2 cellular contexts compared by ENCODE assay signal in genomic region chr10:96588060-96588554, GRCh38.
TF ChIP-seq lines count a peak whose summit lies in the region.

No MANE protein-coding gene starts in this region.

TF ChIP-seq in IMR-90, 13 proteins besides CTCF, POLR2A, EP300 and RAD21:
- no peak for TF ChIP-seq FOS (IDR thresholded peaks at IDR 0.05; ENCODE audit: low read depth, low read length)
- no peak for TF ChIP-seq MXI1 (IDR thresholded peaks at IDR 0.05; ENCODE audit: borderline replicate concordance, low read depth, low read length)
- no peak for TF ChIP-seq CEBPB (IDR thresholded peaks at IDR 0.05; ENCODE audit: low read depth, low read length)
- TF ChIP-seq MAFK (IDR thresholded peaks at IDR 0.05; ENCODE audit: low read depth, low read length) = no peak
- no peak for TF ChIP-seq USF2 (IDR thresholded peaks at IDR 0.05; ENCODE audit: low read depth, low read length)
- no peak for TF ChIP-seq CHD1 (IDR thresholded peaks at IDR 0.05; ENCODE audit: low read depth, low read length)
- no peak for TF ChIP-seq NFE2L2 (IDR thresholded peaks at IDR 0.05; ENCODE audit: low read depth, low read length)
- no peak for TF ChIP-seq RCOR1 (IDR thresholded peaks at IDR 0.05; ENCODE audit: insufficient replicate concordance, low read length)
- no peak for TF ChIP-seq RFX5 (IDR thresholded peaks at IDR 0.05; ENCODE audit: low read depth, low read length)
- no peak for TF ChIP-seq MAZ (IDR thresholded peaks at IDR 0.05; ENCODE audit: borderline replicate concordance, low read depth, low read length)
- TF ChIP-seq BHLHE40 (IDR thresholded peaks at IDR 0.05; ENCODE audit: low read depth, low read length) = no peak
- TF ChIP-seq ELK1 (IDR thresholded peaks at IDR 0.05; ENCODE audit: borderline replicate concordance, low read depth, low read length) = no peak
- no peak for TF ChIP-seq SMC3 (IDR thresholded peaks at IDR 0.05; ENCODE audit: low read depth, low read length)

TF ChIP-seq in H1, 55 proteins besides CTCF, POLR2A, EP300 and RAD21:
- no peak for TF ChIP-seq E2F6 (IDR thresholded peaks at IDR 0.05)
- TF ChIP-seq NRF1 (IDR thresholded peaks at IDR 0.05; ENCODE audit: low read depth, low read length) = no peak
- TF ChIP-seq CBX8 (IDR thresholded peaks at IDR 0.05; ENCODE audit: borderline replicate concordance, low read depth, low read length) = no peak
- TF ChIP-seq CHD2 (IDR thresholded peaks at IDR 0.05; ENCODE audit: low read length) = no peak
- TF ChIP-seq TAF1 (IDR thresholded peaks at IDR 0.05; ENCODE audit: low read depth, low read length) = no peak
- TF ChIP-seq CTBP2 (IDR thresholded peaks at IDR 0.05; ENCODE audit: borderline replicate concordance, insufficient read depth, insufficient read length, low read length) = no peak
- no peak for TF ChIP-seq RBBP5 (IDR thresholded peaks at IDR 0.05; ENCODE audit: borderline replicate concordance, low read depth, low read length)
- no peak for TF ChIP-seq SIX5 (IDR thresholded peaks at IDR 0.05; ENCODE audit: low read depth, low read length)
- no peak for TF ChIP-seq BRCA1 (IDR thresholded peaks at IDR 0.05; ENCODE audit: low read depth, low read length)
